ENCODE assay signal across 1 cellular context in the genomic region with DNA sequence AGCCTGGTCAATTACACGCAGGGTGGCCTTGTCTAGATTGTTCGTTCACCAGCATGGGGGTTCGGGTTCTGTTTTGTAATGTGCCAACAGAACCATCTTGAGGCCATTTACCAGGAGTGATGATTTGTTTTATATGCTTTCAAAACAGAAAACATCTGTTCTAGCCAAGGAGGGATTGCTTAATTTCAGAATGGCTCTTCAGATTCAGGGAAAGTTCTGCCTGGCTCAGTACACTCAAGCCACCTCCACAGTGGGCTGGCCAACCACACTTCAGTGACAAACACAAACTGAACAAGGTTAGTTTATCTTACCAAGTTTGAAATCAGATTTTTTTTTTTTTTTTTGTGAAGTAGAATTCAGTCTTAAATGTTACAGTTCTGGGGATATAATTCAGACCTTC.
TF ChIP-seq lines count a peak whose summit lies in the region.

No MANE protein-coding gene starts in this region.

TF ChIP-seq in IMR-90, 13 proteins besides CTCF, POLR2A, EP300 and RAD21:
- TF ChIP-seq CEBPB (IDR thresholded peaks at IDR 0.05; ENCODE audit: low read depth, low read length), result peak; percentile 68
- no peak for TF ChIP-seq NFE2L2 (IDR thresholded peaks at IDR 0.05; ENCODE audit: low read depth, low read length)
TF ChIP-seq in IMR-90: peak in this region for 1.
